Comparison of ENCODE assay signal across 1 cellular context in genomic region chr22:20080445-20080775, GRCh38.
TF ChIP-seq lines count a peak whose summit lies in the region.

No MANE protein-coding gene starts in this region.

TF ChIP-seq in H1, 55 proteins besides CTCF, POLR2A, EP300 and RAD21:
- TF ChIP-seq MAFK (IDR thresholded peaks at IDR 0.05; ENCODE audit: low read depth, low read length): no peak
- no peak for TF ChIP-seq POU5F1 (IDR thresholded peaks at IDR 0.05; ENCODE audit: low read depth, low read length)
- TF ChIP-seq SIX5 (IDR thresholded peaks at IDR 0.05; ENCODE audit: low read depth, low read length): no peak
- no peak for TF ChIP-seq SIRT6 (IDR thresholded peaks at IDR 0.05; ENCODE audit: low read length)
- TF ChIP-seq TAF7 (optimal IDR thresholded peaks at IDR 0.05; ENCODE audit: borderline replicate concordance, low read depth, low read length): no peak
- peak in 1 of 2 experiments; percentile 56; a peak in 1 of 4 replicates for TF ChIP-seq SIN3A (conservative IDR thresholded peaks at IDR 0.05 in 1 of 2, IDR thresholded peaks at IDR 0.05 in 1 of 2; ENCODE audit: low read depth in 1 of 2, low read length in 2 of 2)
- no peak for TF ChIP-seq KDM4A (IDR thresholded peaks at IDR 0.05; ENCODE audit: low read depth, low read length, severe bottlenecking)
- no peak for TF ChIP-seq RBBP5 (IDR thresholded peaks at IDR 0.05; ENCODE audit: borderline replicate concordance, low read depth, low read length)
- peak; percentile 61 for TF ChIP-seq PHF8 (conservative IDR thresholded peaks at IDR 0.05; ENCODE audit: low read depth, low read length)
- no peak for TF ChIP-seq CREB1 (IDR thresholded peaks at IDR 0.05)
- TF ChIP-seq BACH1 (IDR thresholded peaks at IDR 0.05; ENCODE audit: low read length): no peak
- TF ChIP-seq CHD2 (IDR thresholded peaks at IDR 0.05; ENCODE audit: low read length): no peak
- no peak for TF ChIP-seq KDM5A (IDR thresholded peaks at IDR 0.05; ENCODE audit: low read length)
- TF ChIP-seq YY1 (IDR thresholded peaks at IDR 0.05; ENCODE audit: low read depth, low read length): peak; percentile 78
